Comparison of ENCODE assay signal across 9 cellular contexts in the genomic region with DNA sequence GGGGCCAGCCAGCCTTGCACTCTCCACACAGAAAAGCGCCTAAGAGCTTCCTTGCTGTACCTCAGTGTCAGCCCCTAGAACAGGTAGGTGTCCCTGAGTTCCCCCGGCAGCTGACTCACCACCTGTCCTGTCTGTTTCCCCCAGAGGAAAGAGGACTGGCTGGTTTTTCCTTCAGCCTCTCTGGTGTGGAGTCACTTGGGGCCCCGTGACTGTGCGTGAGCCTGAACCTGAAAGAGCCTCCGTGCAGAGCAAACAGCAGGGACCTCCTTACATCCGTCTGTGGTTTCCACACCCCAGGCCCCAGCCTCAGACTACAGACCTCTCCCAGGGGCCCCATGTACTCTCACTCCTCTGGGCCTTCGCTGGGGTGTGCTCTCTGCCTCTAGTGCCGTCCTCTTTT.
DNase-seq lines count a peak whose midpoint lies in the region; ATAC-seq and TF ChIP-seq lines count a peak whose summit lies in the region.
"Had no signal": no experiment of that assay in that cellular context is flagged by ENCODE, and none has a peak within 500 bp of the region (broad histone marks: within the 10 kb centered on the region; RNA-seq: fewer than 3 reads in every experiment).

No MANE protein-coding gene starts in this region.

- H3K4me3 ChIP-seq in osteoblast (ENCODE audit: insufficient read depth, low read length): no peak overlapping the region

- H3K27ac ChIP-seq in caudate nucleus (ENCODE audit: low read depth, low read length): peak overlapping the region; percentile 85
- H3K27ac ChIP-seq in osteoblast (ENCODE audit: low read depth, low read length): no peak overlapping the region
- H3K27ac ChIP-seq: KMS-11 had no signal

- no peaks in the 10 kb centered on the region for H3K27me3 ChIP-seq in osteoblast (ENCODE audit: insufficient read depth, low read length)

- no peaks in the 10 kb centered on the region for H3K79me2 ChIP-seq in osteoblast (ENCODE audit: insufficient read depth, low read length)

- TF ChIP-seq CTCF in osteoblast (IDR thresholded peaks at IDR 0.05; ENCODE audit: extremely low read depth, low read depth, low read length): no peak

- peak; percentile 16 to 35 for DNase-seq in activated CD4-positive, alpha-beta T cell treated with anti-CD3 and anti-CD28 coated beads for 24 hours (ENCODE audit: low read depth in 2 of 2)
- DNase-seq in caudate nucleus (lab: John Stamatoyannopoulos, UW): peak in 1 of 61 donors; percentile 35
- peak; percentile 45 to 60 for DNase-seq in stimulated activated CD8-positive, alpha-beta memory T cell treated with anti-CD3 and anti-CD28 coated beads, Interleukin-15, amount 100 ng/mL, for 48 hours (ENCODE audit: low read depth in 2 of 2)
- DNase-seq in ecto neural progenitor cell (ENCODE audit: low spot score): no peak
- no peak for DNase-seq in NCI-H187 (lab: John Stamatoyannopoulos, UW)
- no peak for DNase-seq in osteoblast (ENCODE audit: insufficient read length, low spot score, missing footprints)

- no peaks in the 10 kb centered on the region for H4K20me1 ChIP-seq in osteoblast (ENCODE audit: insufficient read depth, low read length)

- H3K9me3 ChIP-seq in osteoblast (ENCODE audit: low read depth, low read length): no peaks in the 10 kb centered on the region

- ATAC-seq in GM21723 (IDR thresholded peaks at IDR 0.05; ENCODE audit: unreplicated experiment) (peak; percentile 67), HG02642 (IDR thresholded peaks at IDR 0.05; ENCODE audit: poor library complexity, unreplicated experiment) (no peak)

- H3K4me1 ChIP-seq in osteoblast (ENCODE audit: insufficient read depth, low read length): no peaks in the 10 kb centered on the region

- H3K36me3 ChIP-seq in osteoblast (ENCODE audit: insufficient read depth, low read length): no peaks in the 10 kb centered on the region

- H3K4me2 ChIP-seq in osteoblast (ENCODE audit: insufficient read depth, low read length): no peak overlapping the region
- H3K4me2 ChIP-seq: KMS-11 had no signal

- H2AFZ ChIP-seq in osteoblast (ENCODE audit: low read length): no peak overlapping the region

Comparison
In these comparisons a context has a peak if more than half of its experiments do, and no peak if none do; other contexts are left out.
1. DNase-seq: peak in activated CD4-positive, alpha-beta T cell treated with anti-CD3 and anti-CD28 coated beads for 24 hours (2 of 2) and stimulated activated CD8-positive, alpha-beta memory T cell treated with anti-CD3 and anti-CD28 coated beads, Interleukin-15, amount 100 ng/mL, for 48 hours (2 of 2); none in ecto neural progenitor cell (single experiment), NCI-H187 (0 of 2) and osteoblast (single experiment).